16 cellular contexts compared by ENCODE assay signal in the genomic region with DNA sequence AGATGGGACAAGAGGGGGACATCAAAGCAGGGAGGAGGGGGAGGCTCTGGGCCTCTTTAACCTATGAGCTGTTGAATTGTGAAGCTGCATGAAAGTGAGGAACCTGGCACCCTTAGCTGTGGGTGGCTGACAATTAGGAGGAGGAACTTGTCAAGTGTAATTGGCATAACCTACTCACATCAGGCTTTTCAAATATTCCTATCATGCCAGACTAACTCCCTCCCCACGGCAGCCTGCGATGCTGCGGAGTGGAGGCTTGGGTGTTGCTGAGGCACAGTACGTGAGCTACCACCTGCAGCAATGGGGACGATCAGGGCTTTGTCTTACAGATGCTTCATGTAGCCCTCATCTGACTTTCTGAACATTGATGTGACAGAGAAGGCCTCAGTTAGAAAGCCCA.
DNase-seq lines count a peak whose midpoint lies in the region; ATAC-seq lines count a peak whose summit lies in the region.
"Had no signal": no experiment of that assay in that cellular context is flagged by ENCODE, and none has a peak within 500 bp of the region (broad histone marks: within the 10 kb centered on the region; RNA-seq: fewer than 3 reads in every experiment).

No MANE protein-coding gene starts in this region.

- ATAC-seq in HG03097 (IDR thresholded peaks at IDR 0.05; ENCODE audit: low FRiP score, unreplicated experiment): no peak
- ATAC-seq: A549; CD8-positive, alpha-beta T cell had no signal

- H3K27ac ChIP-seq in caudate nucleus (ENCODE audit: low read depth, low read length): peak overlapping the region; percentile 26
- H3K27ac ChIP-seq: 22Rv1; A549; BLaER1 treated with 17β-estradiol and CSF1 and Interleukin-3, amounts not matched to agents 10 nM and 100 nM; C4-2B had no signal

- peak in 45 of 61 donors; percentile 8 to 91 (median 46) for DNase-seq in caudate nucleus (lab: John Stamatoyannopoulos, UW)
- peak in 30 of 56 donors; percentile 2 to 78 (median 33) for DNase-seq in nucleus accumbens (lab: John Stamatoyannopoulos, UW)
- peak; percentile 24 for DNase-seq in retina
- DNase-seq in NCI-H69 (lab: John Stamatoyannopoulos, UW): no peak
- DNase-seq: AML-193; Caco-2; Calu3; CD4-positive, alpha-beta T cell; CD8-positive, alpha-beta T cell; DMS79 treated with DMSO at 0.1 percent for 48 hours; GF-D8 had no signal
